9 cellular contexts compared by ENCODE assay signal in the genomic region with DNA sequence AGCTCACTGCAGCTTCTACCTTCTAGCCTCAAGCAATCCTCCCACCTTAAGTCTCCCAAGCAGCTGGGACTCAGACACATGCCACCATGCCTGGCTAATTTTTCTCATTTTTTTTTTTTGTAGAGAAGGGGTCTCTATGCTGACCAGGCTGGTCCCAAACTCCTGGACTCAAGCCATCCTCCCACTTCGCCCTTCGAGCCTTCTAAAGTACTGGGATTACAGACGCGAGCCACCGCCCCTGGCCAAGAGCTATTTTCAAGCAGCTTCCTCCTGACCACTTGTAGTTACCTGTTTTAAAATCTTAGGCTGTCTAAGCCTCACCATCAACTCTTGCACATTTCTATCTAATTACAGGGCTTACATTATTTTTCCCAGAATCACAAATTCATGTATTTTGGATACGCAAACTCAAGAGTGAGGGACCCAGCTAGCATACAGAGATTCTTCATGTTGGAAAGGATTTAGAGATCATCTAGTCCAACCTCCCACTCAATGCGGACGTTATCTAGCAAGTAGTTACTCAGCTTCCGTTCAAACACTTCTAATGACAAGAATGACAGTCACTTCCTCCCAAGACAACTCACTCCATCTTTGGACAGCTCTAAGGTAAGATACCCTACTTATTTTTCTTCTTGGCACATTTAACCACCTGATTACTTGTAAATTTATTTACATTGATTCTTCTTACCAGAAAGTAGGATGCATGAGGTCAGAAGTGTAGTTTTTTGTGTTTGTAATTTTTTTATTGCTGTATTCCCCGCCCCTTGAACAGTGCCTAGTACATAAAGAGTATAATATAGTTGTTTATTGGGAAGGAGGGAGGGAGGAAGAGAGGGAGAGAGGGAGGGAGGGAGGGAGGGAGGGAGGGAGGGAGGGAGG.
DNase-seq lines count a peak whose midpoint lies in the region; ATAC-seq and TF ChIP-seq lines count a peak whose summit lies in the region.
"Had no signal": no experiment of that assay in that cellular context is flagged by ENCODE, and none has a peak within 500 bp of the region (broad histone marks: within the 10 kb centered on the region; RNA-seq: fewer than 3 reads in every experiment).

No MANE protein-coding gene starts in this region.

- no peaks in the 10 kb centered on the region for H3K27me3 ChIP-seq in thyroid gland

- peak; percentile 73 for ATAC-seq in activated B cell treated with CpG ODN at 0.5 μM for 24 hours (ENCODE audit: low read depth)

- intact Hi-C loops in activated B cell treated with CpG ODN at 0.5 μM for 24 hours (cut with micrococcal nuclease) (no loop called here), thyroid gland (cut with DNase I) (no loop called here)

- no peak for TF ChIP-seq POLR2A in thyroid gland (IDR thresholded peaks at IDR 0.05)

- peaks cover 9% of the 10 kb centered on the region for H3K36me3 Mint-ChIP-seq in activated B cell treated with CpG ODN at 0.5 μM for 24 hours (ENCODE audit: low read depth)
- H3K36me3 Mint-ChIP-seq in glutamatergic neuron (ENCODE audit: unreplicated experiment): no peaks in the 10 kb centered on the region

- WGBS in thyroid gland, 2 donors: 52 to 61% methylated on average over 10 of the region's 10 CpGs

- H3K9me3 ChIP-seq in thyroid gland: no peaks in the 10 kb centered on the region

- H3K4me1 ChIP-seq in thyroid gland: peaks cover 8 to 41% of the 10 kb centered on the region in 2 donors
- H3K4me1 ChIP-seq: parathyroid adenoma had no signal

- H3K27me3 Mint-ChIP-seq in activated B cell treated with CpG ODN at 0.5 μM for 24 hours (no peaks in the 10 kb centered on the region), glutamatergic neuron (ENCODE audit: unreplicated experiment) (peaks cover 4% of the 10 kb centered on the region)

- peak; percentile 17 for DNase-seq in activated naive CD4-positive, alpha-beta T cell treated with Interleukin-2 at 50 U/mL for 16 hours
- no peak for DNase-seq in activated naive CD4-positive, alpha-beta T cell (lab: John Stamatoyannopoulos, UW)
- DNase-seq in activated B cell treated with CpG ODN at 0.5 μM for 24 hours (no peak), glutamatergic neuron (no peak), thyroid gland (peak; percentile 27 to 32), NCI-H1694 (lab: John Stamatoyannopoulos, UW) (no peak), medulla oblongata (ENCODE audit: extremely low spot score) (no peak), NCI-H2107 treated with DMSO at 0.1 percent for 48 hours (lab: John Stamatoyannopoulos, UW; ENCODE audit: unreplicated experiment) (no peak)

- no peak for TF ChIP-seq CTCF in activated B cell treated with CpG ODN at 0.5 μM for 24 hours (IDR thresholded peaks at IDR 0.05)
- no peak for TF ChIP-seq CTCF in glutamatergic neuron (IDR thresholded peaks at IDR 0.05; ENCODE audit: partially characterized antibody, unreplicated experiment)
- TF ChIP-seq CTCF in thyroid gland (IDR thresholded peaks at IDR 0.05): no peak

- H3K4me1 Mint-ChIP-seq in activated B cell treated with CpG ODN at 0.5 μM for 24 hours (peaks cover 20% of the 10 kb centered on the region), glutamatergic neuron (ENCODE audit: low read depth, unreplicated experiment) (peaks cover 40% of the 10 kb centered on the region)

- POLR2A ChIA-PET in activated B cell treated with CpG ODN at 0.5 μM for 24 hours (lab: Charles Lee): interaction anchor here (0.6 kb wide), 2 partner anchors 395 to 1001 kb away, joined by 3 to 6 read pairs; no protein-coding TSS in a partner anchor

- CTCF ChIA-PET in activated B cell treated with CpG ODN at 0.5 μM for 24 hours (lab: Charles Lee): interaction anchor here (0.7 to 7.6 kb wide), 2 partner anchors 76 to 81 kb away, joined by 3 to 407 read pairs; no protein-coding TSS in a partner anchor

- H3K4me3 Mint-ChIP-seq in activated B cell treated with CpG ODN at 0.5 μM for 24 hours (no peak overlapping the region), glutamatergic neuron (ENCODE audit: unreplicated experiment) (peak overlapping the region; percentile 9)

- peak overlapping the region; percentile 19 to 50 (median 19) for H3K27ac ChIP-seq in thyroid gland
- H3K27ac ChIP-seq: parathyroid adenoma had no signal

- H3K27ac Mint-ChIP-seq in activated B cell treated with CpG ODN at 0.5 μM for 24 hours: peak overlapping the region; percentile 25
- H3K27ac Mint-ChIP-seq in glutamatergic neuron (ENCODE audit: unreplicated experiment): peak overlapping the region; percentile 36

- H3K36me3 ChIP-seq in thyroid gland: peaks cover 0 to 3% of the 10 kb centered on the region in 2 donors

- H3K4me3 ChIP-seq in thyroid gland (replicated peaks in 1 of 3): no peak overlapping the region

- H3K9me3 Mint-ChIP-seq in activated B cell treated with CpG ODN at 0.5 μM for 24 hours (no peaks in the 10 kb centered on the region), glutamatergic neuron (ENCODE audit: unreplicated experiment) (peaks cover 8% of the 10 kb centered on the region)

Comparison
In these comparisons a context has a peak if more than half of its experiments do, and no peak if none do; other contexts are left out.
1. DNase-seq: peak in activated naive CD4-positive, alpha-beta T cell treated with Interleukin-2 at 50 U/mL for 16 hours (single experiment) and thyroid gland (2 of 2); none in activated naive CD4-positive, alpha-beta T cell (0 of 4), activated B cell treated with CpG ODN at 0.5 μM for 24 hours (single experiment), glutamatergic neuron (single experiment), NCI-H1694 (single experiment), medulla oblongata (single experiment) and NCI-H2107 treated with DMSO at 0.1 percent for 48 hours (single experiment).